Comparison of ENCODE assay signal across 1 cellular context in genomic region chr6:14746139-14746837, GRCh38.
TF ChIP-seq lines count a peak whose summit lies in the region.

No MANE protein-coding gene starts in this region.

TF ChIP-seq in HCT116, 20 proteins besides CTCF, POLR2A, EP300 and RAD21 (continued from another document):
- TF ChIP-seq, protein P1, sequence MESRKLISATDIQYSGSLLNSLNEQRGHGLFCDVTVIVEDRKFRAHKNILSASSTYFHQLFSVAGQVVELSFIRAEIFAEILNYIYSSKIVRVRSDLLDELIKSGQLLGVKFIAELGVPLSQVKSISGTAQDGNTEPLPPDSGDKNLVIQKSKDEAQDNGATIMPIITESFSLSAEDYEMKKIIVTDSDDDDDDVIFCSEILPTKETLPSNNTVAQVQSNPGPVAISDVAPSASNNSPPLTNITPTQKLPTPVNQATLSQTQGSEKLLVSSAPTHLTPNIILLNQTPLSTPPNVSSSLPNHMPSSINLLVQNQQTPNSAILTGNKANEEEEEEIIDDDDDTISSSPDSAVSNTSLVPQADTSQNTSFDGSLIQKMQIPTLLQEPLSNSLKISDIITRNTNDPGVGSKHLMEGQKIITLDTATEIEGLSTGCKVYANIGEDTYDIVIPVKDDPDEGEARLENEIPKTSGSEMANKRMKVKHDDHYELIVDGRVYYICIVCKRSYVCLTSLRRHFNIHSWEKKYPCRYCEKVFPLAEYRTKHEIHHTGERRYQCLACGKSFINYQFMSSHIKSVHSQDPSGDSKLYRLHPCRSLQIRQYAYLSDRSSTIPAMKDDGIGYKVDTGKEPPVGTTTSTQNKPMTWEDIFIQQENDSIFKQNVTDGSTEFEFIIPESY (IDR thresholded peaks at IDR 0.05; ENCODE audit: extremely low read depth, insufficient replicate concordance, low read length), result no peak
- TF ChIP-seq ZFX (IDR thresholded peaks at IDR 0.05) (no peak), CBX3 (IDR thresholded peaks at IDR 0.05; ENCODE audit: low read depth) (no peak), REST (IDR thresholded peaks at IDR 0.05; ENCODE audit: low read depth) (no peak), EGR1 (IDR thresholded peaks at IDR 0.05; ENCODE audit: low read depth) (no peak)
